ENCODE assay signal across 39 cellular contexts in genomic region chr5:142199388-142199787, GRCh38.
"Had no signal": no experiment of that assay in that cellular context is flagged by ENCODE, and none has a peak within 500 bp of the region (broad histone marks: within the 10 kb centered on the region; RNA-seq: fewer than 3 reads in every experiment).

No MANE protein-coding gene starts in this region.

- H3K9me3 Mint-ChIP-seq: activated naive CD4-positive, alpha-beta T cell treated with anti-CD3 and anti-CD28 coated beads for 36 hours; activated naive CD4-positive, alpha-beta T cell treated with anti-CD3 and anti-CD28 coated beads, Interleukin-2, amount 10 ng/mL, durations not matched to agents 7 days and 5 days; activated naive CD4-positive, alpha-beta T cell treated with anti-CD3 and anti-CD28 coated beads, Interleukin-2, amount 50 U/mL, for 24 hours; activated naive CD4-positive, alpha-beta T cell treated with anti-CD3 and anti-CD28 coated beads, Interleukin-2, amount 50 U/mL, for 72 hours; activated naive CD8-positive, alpha-beta T cell treated with anti-CD3 and anti-CD28 coated beads for 36 hours; activated naive CD8-positive, alpha-beta T cell treated with anti-CD3 and anti-CD28 coated beads, Interleukin-2, amount 10 ng/mL, durations not matched to agents 7 days and 5 days; activated naive CD8-positive, alpha-beta T cell treated with anti-CD3 and anti-CD28 coated beads, Interleukin-2, amount 50 U/mL, for 24 hours; activated T-cell treated with anti-CD3 and anti-CD28 coated beads, Interleukin-2, amount 50 U/mL, for 24 hours; activated T-cell treated with anti-CD3 and anti-CD28 coated beads, Interleukin-2, amount 50 U/mL, for 4 hours; activated T-cell treated with anti-CD3 and anti-CD28 coated beads, Interleukin-2, amount 50 U/mL, for 72 hours; activated T-helper 1 cell treated with anti-CD3 and anti-CD28 coated beads, Interleukin-12 subunit alpha, Interleukin-12 subunit beta, Interleukin-2, Interleukin-4 antibody, amounts not matched to agents 30 ng/mL and 10 ng/mL and 1 ng/mL, durations not matched to agents 14 hours and 24 hours and 36 hours; activated T-helper 17 cell treated with anti-CD3 and anti-CD28 coated beads, Interleukin-2, amount 50 U/mL, for 72 hours; activated T-helper 2 cell treated with anti-CD3 and anti-CD28 coated beads, Interferon-gamma antibody, Interleukin-2, Interleukin-4, amounts not matched to agents 10 μg/mL and 5 μg/mL and 100 μg/mL, durations not matched to agents 14 hours and 24 hours and 36 hours; brain; central memory CD8-positive, alpha-beta T cell had no signal

- DNase-seq: activated effector memory CD4-positive, alpha-beta T cell treated with anti-CD3 and anti-CD28 coated beads, Interleukin-2, amount 50 U/mL, for 16 hours; activated effector memory CD4-positive, alpha-beta T cell treated with Interleukin-2 at 50 U/mL for 16 hours; activated gamma-delta T cell; activated gamma-delta T cell treated with Interleukin-2 at 50 U/mL for 16 hours; activated naive CD4-positive, alpha-beta T cell; activated naive CD4-positive, alpha-beta T cell treated with anti-CD3 and anti-CD28 coated beads for 36 hours; activated naive CD4-positive, alpha-beta T cell treated with anti-CD3 and anti-CD28 coated beads, Interleukin-2, amount 10 ng/mL, durations not matched to agents 7 days and 5 days; activated naive CD4-positive, alpha-beta T cell treated with anti-CD3 and anti-CD28 coated beads, Interleukin-2, amount 50 U/mL, for 16 hours; activated naive CD4-positive, alpha-beta T cell treated with Interleukin-2 at 50 U/mL for 16 hours; activated naive CD8-positive, alpha-beta T cell treated with anti-CD3 and anti-CD28 coated beads for 36 hours; activated naive CD8-positive, alpha-beta T cell treated with anti-CD3 and anti-CD28 coated beads, Interleukin-2, amount 10 ng/mL, durations not matched to agents 7 days and 5 days; activated naive CD8-positive, alpha-beta T cell treated with anti-CD3 and anti-CD28 coated beads, Interleukin-2, amount 50 U/mL, for 24 hours; activated T-cell treated with anti-CD3 and anti-CD28 coated beads, Interleukin-2, amount 50 U/mL, for 1 hour; activated T-cell treated with anti-CD3 and anti-CD28 coated beads, Interleukin-2, amount 50 U/mL, for 24 hours; activated T-cell treated with anti-CD3 and anti-CD28 coated beads, Interleukin-2, amount 50 U/mL, for 4 hours; activated T-cell treated with anti-CD3 and anti-CD28 coated beads, Interleukin-2, amount 50 U/mL, for 48 hours; activated T-cell treated with anti-CD3 and anti-CD28 coated beads, Interleukin-2, amount 50 U/mL, for 72 hours; adrenal gland; amniotic stem cell; amygdala; anterior cingulate cortex; aorta; body of pancreas; brain microvascular endothelial cell; caudate nucleus; central memory CD4-positive, alpha-beta T cell; cerebellar nuclear complex had no signal

- ATAC-seq: activated naive CD4-positive, alpha-beta T cell treated with anti-CD3 and anti-CD28 coated beads, Interleukin-2, amount 50 U/mL, for 72 hours; activated naive CD8-positive, alpha-beta T cell treated with anti-CD3 and anti-CD28 coated beads, Interleukin-2, amount 50 U/mL, for 24 hours; activated T-cell treated with anti-CD3 and anti-CD28 coated beads, Interleukin-2, amount 50 U/mL, for 4 hours; activated T-cell treated with anti-CD3 and anti-CD28 coated beads, Interleukin-2, amount 50 U/mL, for 72 hours; activated T-helper 17 cell treated with anti-CD3 and anti-CD28 coated beads, Interleukin-2, amount 50 U/mL, for 72 hours; body of pancreas had no signal

- H3K27ac Mint-ChIP-seq: activated naive CD4-positive, alpha-beta T cell treated with anti-CD3 and anti-CD28 coated beads for 36 hours; activated naive CD4-positive, alpha-beta T cell treated with anti-CD3 and anti-CD28 coated beads, Interleukin-2, amount 10 ng/mL, durations not matched to agents 7 days and 5 days; activated naive CD4-positive, alpha-beta T cell treated with anti-CD3 and anti-CD28 coated beads, Interleukin-2, amount 50 U/mL, for 24 hours; activated naive CD8-positive, alpha-beta T cell; activated naive CD8-positive, alpha-beta T cell treated with anti-CD3 and anti-CD28 coated beads for 36 hours; activated naive CD8-positive, alpha-beta T cell treated with anti-CD3 and anti-CD28 coated beads, Interleukin-2, amount 10 ng/mL, durations not matched to agents 7 days and 5 days; activated naive CD8-positive, alpha-beta T cell treated with anti-CD3 and anti-CD28 coated beads, Interleukin-2, amount 50 U/mL, for 24 hours; activated T-cell treated with anti-CD3 and anti-CD28 coated beads, Interleukin-2, amount 50 U/mL, for 24 hours; activated T-cell treated with anti-CD3 and anti-CD28 coated beads, Interleukin-2, amount 50 U/mL, for 72 hours; activated T-helper 1 cell treated with anti-CD3 and anti-CD28 coated beads, Interleukin-12 subunit alpha, Interleukin-12 subunit beta, Interleukin-2, Interleukin-4 antibody, amounts not matched to agents 30 ng/mL and 10 ng/mL and 1 ng/mL, durations not matched to agents 14 hours and 24 hours and 36 hours; activated T-helper 17 cell treated with anti-CD3 and anti-CD28 coated beads, Interleukin-2, amount 50 U/mL, for 72 hours; activated T-helper 2 cell treated with anti-CD3 and anti-CD28 coated beads, Interferon-gamma antibody, Interleukin-2, Interleukin-4, amounts not matched to agents 10 μg/mL and 5 μg/mL and 100 μg/mL, durations not matched to agents 14 hours and 24 hours and 36 hours; brain had no signal

- FAIRE-seq: astrocyte had no signal

- H3K36me3 ChIP-seq: adrenal gland, ascending aorta, brain microvascular endothelial cell, breast epithelium, cardiac muscle cell had no signal

- H3K4me1 ChIP-seq: adrenal gland, ascending aorta, body of pancreas, breast epithelium had no signal

- H3K9me3 ChIP-seq: adrenal gland, ascending aorta, body of pancreas, breast epithelium had no signal

- H3K4me3 Mint-ChIP-seq: activated naive CD4-positive, alpha-beta T cell treated with anti-CD3 and anti-CD28 coated beads for 36 hours; activated naive CD4-positive, alpha-beta T cell treated with anti-CD3 and anti-CD28 coated beads, Interleukin-2, amount 10 ng/mL, durations not matched to agents 7 days and 5 days; activated naive CD4-positive, alpha-beta T cell treated with anti-CD3 and anti-CD28 coated beads, Interleukin-2, amount 50 U/mL, for 24 hours; activated naive CD8-positive, alpha-beta T cell; activated naive CD8-positive, alpha-beta T cell treated with anti-CD3 and anti-CD28 coated beads for 36 hours; activated naive CD8-positive, alpha-beta T cell treated with anti-CD3 and anti-CD28 coated beads, Interleukin-2, amount 10 ng/mL, durations not matched to agents 7 days and 5 days; activated naive CD8-positive, alpha-beta T cell treated with anti-CD3 and anti-CD28 coated beads, Interleukin-2, amount 50 U/mL, for 24 hours; activated T-cell treated with anti-CD3 and anti-CD28 coated beads, Interleukin-2, amount 50 U/mL, for 24 hours; activated T-cell treated with anti-CD3 and anti-CD28 coated beads, Interleukin-2, amount 50 U/mL, for 4 hours; activated T-cell treated with anti-CD3 and anti-CD28 coated beads, Interleukin-2, amount 50 U/mL, for 72 hours; activated T-helper 1 cell treated with anti-CD3 and anti-CD28 coated beads, Interleukin-12 subunit alpha, Interleukin-12 subunit beta, Interleukin-2, Interleukin-4 antibody, amounts not matched to agents 30 ng/mL and 10 ng/mL and 1 ng/mL, durations not matched to agents 14 hours and 24 hours and 36 hours; activated T-helper 17 cell treated with anti-CD3 and anti-CD28 coated beads, Interleukin-2, amount 50 U/mL, for 72 hours; brain; central memory CD8-positive, alpha-beta T cell had no signal

- H3K27ac ChIP-seq: adrenal gland, ascending aorta, body of pancreas, brain microvascular endothelial cell, breast epithelium, cardiac muscle cell had no signal

- H3K27me3 ChIP-seq: adrenal gland, ascending aorta, body of pancreas, brain microvascular endothelial cell, breast epithelium, cardiac muscle cell had no signal

- H3K4me1 Mint-ChIP-seq: activated naive CD4-positive, alpha-beta T cell treated with anti-CD3 and anti-CD28 coated beads, Interleukin-2, amount 10 ng/mL, durations not matched to agents 7 days and 5 days; activated naive CD4-positive, alpha-beta T cell treated with anti-CD3 and anti-CD28 coated beads, Interleukin-2, amount 50 U/mL, for 24 hours; activated naive CD8-positive, alpha-beta T cell treated with anti-CD3 and anti-CD28 coated beads for 36 hours; activated naive CD8-positive, alpha-beta T cell treated with anti-CD3 and anti-CD28 coated beads, Interleukin-2, amount 10 ng/mL, durations not matched to agents 7 days and 5 days; activated naive CD8-positive, alpha-beta T cell treated with anti-CD3 and anti-CD28 coated beads, Interleukin-2, amount 50 U/mL, for 24 hours; activated T-helper 17 cell treated with anti-CD3 and anti-CD28 coated beads, Interleukin-2, amount 50 U/mL, for 72 hours; brain; central memory CD8-positive, alpha-beta T cell had no signal

- H3K27me3 Mint-ChIP-seq: activated naive CD4-positive, alpha-beta T cell treated with anti-CD3 and anti-CD28 coated beads, Interleukin-2, amount 50 U/mL, for 24 hours; activated naive CD8-positive, alpha-beta T cell; activated naive CD8-positive, alpha-beta T cell treated with anti-CD3 and anti-CD28 coated beads for 36 hours; activated T-cell treated with anti-CD3 and anti-CD28 coated beads, Interleukin-2, amount 50 U/mL, for 24 hours; activated T-helper 17 cell treated with anti-CD3 and anti-CD28 coated beads, Interleukin-2, amount 50 U/mL, for 72 hours had no signal

- H3K36me3 Mint-ChIP-seq: activated naive CD4-positive, alpha-beta T cell treated with anti-CD3 and anti-CD28 coated beads, Interleukin-2, amount 10 ng/mL, durations not matched to agents 7 days and 5 days; activated naive CD4-positive, alpha-beta T cell treated with anti-CD3 and anti-CD28 coated beads, Interleukin-2, amount 50 U/mL, for 24 hours; activated naive CD4-positive, alpha-beta T cell treated with anti-CD3 and anti-CD28 coated beads, Interleukin-2, amount 50 U/mL, for 72 hours; activated naive CD8-positive, alpha-beta T cell; activated naive CD8-positive, alpha-beta T cell treated with anti-CD3 and anti-CD28 coated beads for 36 hours; activated naive CD8-positive, alpha-beta T cell treated with anti-CD3 and anti-CD28 coated beads, Interleukin-2, amount 10 ng/mL, durations not matched to agents 7 days and 5 days; brain had no signal

- H3K4me3 ChIP-seq: adrenal gland, ascending aorta, body of pancreas, breast epithelium, cardiac muscle cell had no signal
